In genomic region chr10:48444861-48445841, GRCh38 we compare ENCODE assay signal across 8 cellular contexts.
A peak's percentile ranks its signal among the peaks of the same experiment; 100 is the strongest.
DNase-seq lines count a peak whose midpoint lies in the region; ATAC-seq and TF ChIP-seq lines count a peak whose summit lies in the region.

No MANE protein-coding gene starts in this region.

- H3K4me3 ChIP-seq in BE2C (ENCODE audit: low read depth, low read length) = no peak overlapping the region
- H3K4me3 ChIP-seq in GM23338 = no peak overlapping the region
- H3K4me3 ChIP-seq in PC-9 = no peak overlapping the region

- H3K36me3 ChIP-seq in BE2C = no peaks in the 10 kb centered on the region; the same call in 1 of the 2 replicates
- H3K36me3 ChIP-seq in GM23338 (ENCODE audit: insufficient read depth) = no peaks in the 10 kb centered on the region
- no peaks in the 10 kb centered on the region for H3K36me3 ChIP-seq in PC-9 (ENCODE audit: low read depth)

- H3K9me3 Mint-ChIP-seq in GM23338 = no peaks in the 10 kb centered on the region

- peaks cover 22% of the 10 kb centered on the region for H3K4me1 Mint-ChIP-seq in GM23338

- H3K36me3 Mint-ChIP-seq in GM23338 (ENCODE audit: low read depth) = peaks cover 7% of the 10 kb centered on the region; the same call in 2 of the 3 replicates

- H3K79me2 ChIP-seq in GM23338 (replicated peaks; ENCODE audit: insufficient read depth) (no peaks in the 10 kb centered on the region), PC-9 (ENCODE audit: low read depth) (no peaks in the 10 kb centered on the region)

- H3K9me2 ChIP-seq in GM23338 (ENCODE audit: insufficient read depth) (0 out of 2 replicates have a peak, but pooled peaks cover 5% of the 10 kb centered on the region), PC-9 (ENCODE audit: insufficient read depth) (no peaks in the 10 kb centered on the region)

- H3K27ac ChIP-seq in GM23338 (ENCODE audit: low read depth) (no peak overlapping the region), PC-9 (no peak overlapping the region)

- H4K20me1 ChIP-seq in GM23338 (replicated peaks; ENCODE audit: insufficient read depth) (no peaks in the 10 kb centered on the region; the same call in 1 of the 2 replicates), PC-9 (ENCODE audit: insufficient read depth) (no peaks in the 10 kb centered on the region)

- TF ChIP-seq CTCF in BE2C (IDR thresholded peaks at IDR 0.05; ENCODE audit: low read depth, low read length) (peak; percentile 28; the same call in 1 of the 2 replicates), GM23338 (conservative IDR thresholded peaks at IDR 0.05; ENCODE audit: low read depth in 2 of 2) (peak in 1 of 2 experiments; percentile 39; a peak in 3 of 4 replicates), PC-9 (conservative IDR thresholded peaks at IDR 0.05) (no peak; the same call in 1 of the 2 replicates)

- no TSS peak for BruUV-seq in PC-9 (replicated peaks; lab: Mats Ljungman, UMichigan)

- intact Hi-C loops in PC-9 (cut with micrococcal nuclease; ENCODE audit: unreplicated experiment) = loop anchor here (1.0 to 5.0 kb wide), 2 partner anchors 77 to 211 kb away; no protein-coding TSS in a partner anchor

- no peaks in the 10 kb centered on the region for H3K9me3 ChIP-seq in BE2C
- no peaks in the 10 kb centered on the region for H3K9me3 ChIP-seq in PC-9 (ENCODE audit: insufficient read depth, low read depth)

- no peaks in the 10 kb centered on the region for H3F3A ChIP-seq in GM23338 (replicated peaks; ENCODE audit: low read depth)
- no peaks in the 10 kb centered on the region for H3F3A ChIP-seq in PC-9 (ENCODE audit: insufficient read depth, low read depth)

- no peaks in the 10 kb centered on the region for H3K27me3 ChIP-seq in BE2C
- H3K27me3 ChIP-seq in GM23338 (ENCODE audit: insufficient read depth) = no peaks in the 10 kb centered on the region
- no peaks in the 10 kb centered on the region for H3K27me3 ChIP-seq in PC-9 (ENCODE audit: insufficient read depth, low read depth)

- POLR2A ChIA-PET in PC-9 (lab: Charles Lee; ENCODE audit: unreplicated experiment) = interaction anchor here (0.5 to 0.6 kb wide), 4 partner anchors 54 to 174 kb away, joined by 3 to 6 read pairs (median 4); no protein-coding TSS in a partner anchor

- H3K4me3 Mint-ChIP-seq in GM23338 = no peak overlapping the region; the same call in 2 of the 3 replicates

- H3K4me1 ChIP-seq in BE2C = peaks cover 4% of the 10 kb centered on the region
- H3K4me1 ChIP-seq in GM23338 (ENCODE audit: insufficient read depth) = no peaks in the 10 kb centered on the region
- H3K4me1 ChIP-seq in PC-9 (replicated peaks; ENCODE audit: insufficient read depth) = no peaks in the 10 kb centered on the region

- H2AFZ ChIP-seq in GM23338 (no peak overlapping the region), PC-9 (no peak overlapping the region)

- peaks cover 13% of the 10 kb centered on the region for H3K27me3 Mint-ChIP-seq in GM23338 (ENCODE audit: insufficient read depth, low read depth, poor library complexity)

- H3K27ac Mint-ChIP-seq in GM23338 = no peak overlapping the region

- peak; percentile 73 for ATAC-seq in GM23338
- no peak for ATAC-seq in GM19467 (IDR thresholded peaks at IDR 0.05; ENCODE audit: unreplicated experiment)

- CTCF ChIA-PET in PC-9 (lab: Charles Lee) = interaction anchor here (1.3 to 2.3 kb wide), 4 partner anchors 49 to 211 kb away, joined by 4 to 33 read pairs (median 8); no protein-coding TSS in a partner anchor

- no peak overlapping the region for H3K4me2 ChIP-seq in GM23338
- H3K4me2 ChIP-seq in PC-9 = no peak overlapping the region

- peak; percentile 64 for DNase-seq in BE2C
- peak; percentile 50 for DNase-seq in GM23338 (ENCODE audit: low spot score)
- DNase-seq in PC-9 = peak; percentile 43 to 86
- DNase-seq in islet precursor cell = peak; percentile 57
- DNase-seq in stimulated activated CD8-positive, alpha-beta memory T cell treated with anti-CD3 and anti-CD28 coated beads, Interleukin-4, amount 100 ng/mL, for 48 hours = no peak
- no peak for DNase-seq in NCI-H187 (lab: John Stamatoyannopoulos, UW)
- no peak for DNase-seq in activated T-cell treated with anti-CD3 and anti-CD28 coated beads for 4 hours

TF ChIP-seq in GM23338, 12 proteins besides CTCF, POLR2A, EP300 and RAD21 (continues in another document):
- TF ChIP-seq POLR2AphosphoS5 (IDR thresholded peaks at IDR 0.05; ENCODE audit: low read depth) (no peak), JUNB (IDR thresholded peaks at IDR 0.05; ENCODE audit: unreplicated experiment) (no peak), ZNF462 (CRISPR knock-in tag; IDR thresholded peaks at IDR 0.05) (no peak), NANOG (IDR thresholded peaks at IDR 0.05; ENCODE audit: borderline replicate concordance) (no peak)
- TF ChIP-seq, protein P1, sequence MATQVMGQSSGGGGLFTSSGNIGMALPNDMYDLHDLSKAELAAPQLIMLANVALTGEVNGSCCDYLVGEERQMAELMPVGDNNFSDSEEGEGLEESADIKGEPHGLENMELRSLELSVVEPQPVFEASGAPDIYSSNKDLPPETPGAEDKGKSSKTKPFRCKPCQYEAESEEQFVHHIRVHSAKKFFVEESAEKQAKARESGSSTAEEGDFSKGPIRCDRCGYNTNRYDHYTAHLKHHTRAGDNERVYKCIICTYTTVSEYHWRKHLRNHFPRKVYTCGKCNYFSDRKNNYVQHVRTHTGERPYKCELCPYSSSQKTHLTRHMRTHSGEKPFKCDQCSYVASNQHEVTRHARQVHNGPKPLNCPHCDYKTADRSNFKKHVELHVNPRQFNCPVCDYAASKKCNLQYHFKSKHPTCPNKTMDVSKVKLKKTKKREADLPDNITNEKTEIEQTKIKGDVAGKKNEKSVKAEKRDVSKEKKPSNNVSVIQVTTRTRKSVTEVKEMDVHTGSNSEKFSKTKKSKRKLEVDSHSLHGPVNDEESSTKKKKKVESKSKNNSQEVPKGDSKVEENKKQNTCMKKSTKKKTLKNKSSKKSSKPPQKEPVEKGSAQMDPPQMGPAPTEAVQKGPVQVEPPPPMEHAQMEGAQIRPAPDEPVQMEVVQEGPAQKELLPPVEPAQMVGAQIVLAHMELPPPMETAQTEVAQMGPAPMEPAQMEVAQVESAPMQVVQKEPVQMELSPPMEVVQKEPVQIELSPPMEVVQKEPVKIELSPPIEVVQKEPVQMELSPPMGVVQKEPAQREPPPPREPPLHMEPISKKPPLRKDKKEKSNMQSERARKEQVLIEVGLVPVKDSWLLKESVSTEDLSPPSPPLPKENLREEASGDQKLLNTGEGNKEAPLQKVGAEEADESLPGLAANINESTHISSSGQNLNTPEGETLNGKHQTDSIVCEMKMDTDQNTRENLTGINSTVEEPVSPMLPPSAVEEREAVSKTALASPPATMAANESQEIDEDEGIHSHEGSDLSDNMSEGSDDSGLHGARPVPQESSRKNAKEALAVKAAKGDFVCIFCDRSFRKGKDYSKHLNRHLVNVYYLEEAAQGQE (IDR thresholded peaks at IDR 0.05; ENCODE audit: unreplicated experiment) = no peak

Comparison
In these comparisons a context has a peak if more than half of its experiments do, and no peak if none do; other contexts are left out.
1. DNase-seq: peak in BE2C (single experiment), GM23338 (single experiment), PC-9 (2 of 2) and islet precursor cell (single experiment); none in stimulated activated CD8-positive, alpha-beta memory T cell treated with anti-CD3 and anti-CD28 coated beads, Interleukin-4, amount 100 ng/mL, for 48 hours (single experiment), NCI-H187 (0 of 2) and activated T-cell treated with anti-CD3 and anti-CD28 coated beads for 4 hours (single experiment).